In genomic region chr3:46447535-46447934, GRCh38 we compare ENCODE assay signal across 18 cellular contexts. TPM values are rescaled to one million over a fixed set of nuclear protein-coding genes. Genes with fewer than 3 reads are reported as not detected.
"Had no signal": no experiment of that assay in that cellular context is flagged by ENCODE, and none has a peak within 500 bp of the region (broad histone marks: within the 10 kb centered on the region; RNA-seq: fewer than 3 reads in every experiment).

No MANE protein-coding gene starts in this region.

- DNase-seq: activated CD4-positive, alpha-beta memory T cell treated with anti-CD3 and anti-CD28 coated beads for 36 hours; activated CD4-positive, alpha-beta T cell treated with anti-CD3 and anti-CD28 coated beads for 1 hour; activated gamma-delta T cell; activated T-cell treated with anti-CD3 and anti-CD28 coated beads, Interleukin-2, amount 50 U/mL, for 4 hours; aorta; foreskin fibroblast; left lung; mesenchymal stem cell; psoas muscle; sigmoid colon; stimulated activated CD4-positive, alpha-beta T cell treated with anti-CD3 and anti-CD28 coated beads, Interleukin-2, amount 100 ng/mL, for 24 hours; stimulated activated naive B cell treated with anti-CD40 and anti-IgM and Interleukin-4, amounts not matched to agents 10 μg/mL and 1 μg/mL and 100 μg/mL, for 72 hours had no signal

- ATAC-seq: activated T-cell treated with anti-CD3 and anti-CD28 coated beads, Interleukin-2, amount 50 U/mL, for 4 hours; left lung had no signal

- H3K4me1 ChIP-seq: breast epithelium, esophagus muscularis mucosa, left lung, psoas muscle, sigmoid colon, tibial nerve had no signal

- H3K36me3 ChIP-seq: breast epithelium, sigmoid colon, tibial nerve had no signal

- H3K4me3 ChIP-seq: breast epithelium, esophagus muscularis mucosa, left lung, psoas muscle, sigmoid colon, tibial nerve had no signal

- H3K9me3 ChIP-seq: breast epithelium, esophagus muscularis mucosa, left lung, psoas muscle, sigmoid colon, tibial nerve had no signal

- H3K27me3 ChIP-seq: breast epithelium, left lung, sigmoid colon had no signal

- H3K27ac ChIP-seq: breast epithelium, esophagus muscularis mucosa, psoas muscle, sigmoid colon, tibial nerve had no signal

RNA-seq across cellular contexts. Expression of gene LTF, which starts 17.2 kb away (rescaled TPM):
- total RNA-seq: activated CD4-positive, alpha-beta memory T cell treated with anti-CD3 and anti-CD28 coated beads for 36 hours; activated T-cell treated with anti-CD3 and anti-CD28 coated beads, Interleukin-2, amount 50 U/mL, for 4 hours; T-helper 2 cell treated with Interferon-gamma antibody and Interleukin-4, amounts not matched to agents 100 ng/mL and 5 ng/mL, for 36 hours had no signal

RNA-seq across cellular contexts. Expression of gene RTP3, which starts 50.2 kb away (rescaled TPM):
- total RNA-seq: activated CD4-positive, alpha-beta memory T cell treated with anti-CD3 and anti-CD28 coated beads for 36 hours; activated T-cell treated with anti-CD3 and anti-CD28 coated beads, Interleukin-2, amount 50 U/mL, for 4 hours; aorta; breast epithelium; esophagus muscularis mucosa; left lung; osteoblast; psoas muscle; sigmoid colon; subcutaneous adipose tissue; T-helper 2 cell treated with Interferon-gamma antibody and Interleukin-4, amounts not matched to agents 100 ng/mL and 5 ng/mL, for 36 hours; tibial nerve had no signal
